24 cellular contexts compared by ENCODE assay signal in the genomic region with DNA sequence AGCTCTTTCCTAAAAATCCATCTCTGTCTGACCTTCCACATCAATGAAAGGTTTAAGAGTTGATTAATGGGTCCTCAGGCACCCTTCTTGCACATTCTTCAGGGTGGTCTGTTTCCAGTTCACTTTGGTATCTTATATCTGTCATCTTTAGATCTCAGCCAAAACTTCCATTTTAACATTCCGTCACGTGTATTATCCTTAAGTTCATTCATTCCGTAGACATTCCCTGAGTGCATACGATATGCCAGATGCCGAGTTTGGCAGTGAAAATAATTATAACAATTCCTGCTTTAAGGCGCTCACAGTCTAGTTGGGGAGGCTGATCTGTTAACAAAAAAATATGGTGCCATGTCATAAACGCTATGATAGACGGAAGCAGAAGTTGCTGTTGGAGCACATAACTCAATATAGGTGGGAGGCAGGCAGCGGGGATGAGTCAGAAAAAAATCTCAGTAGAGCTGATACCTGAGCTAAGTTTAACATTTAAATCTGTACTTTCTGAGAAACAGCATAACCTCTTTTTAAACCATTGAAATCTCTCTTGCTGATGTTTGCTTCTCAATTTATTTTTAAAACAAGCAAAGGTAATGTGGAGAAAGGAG. TPM values are rescaled to one million over a fixed set of nuclear protein-coding genes. Genes with fewer than 3 reads are reported as not detected.
"Had no signal": no experiment of that assay in that cellular context is flagged by ENCODE, and none has a peak within 500 bp of the region (broad histone marks: within the 10 kb centered on the region; RNA-seq: fewer than 3 reads in every experiment).

No MANE protein-coding gene starts in this region.

- H3K36me3 ChIP-seq: Peyer's patch, SJSA1 had no signal

- H3K9me3 ChIP-seq: Peyer's patch, SJSA1 had no signal

- H3K27me3 ChIP-seq: Peyer's patch, SJSA1 had no signal

- ATAC-seq: activated T-cell treated with anti-CD3 and anti-CD28 coated beads, Interleukin-2, amount 50 U/mL, for 4 hours; K562; T-helper 17 cell had no signal

- DNase-seq: activated B cell treated with CpG ODN at 0.5 μM for 24 hours; activated CD4-positive, alpha-beta memory T cell treated with anti-CD3 and anti-CD28 coated beads for 36 hours; activated CD4-positive, alpha-beta T cell treated with anti-CD3 and anti-CD28 coated beads for 1 hour; activated CD4-positive, alpha-beta T cell treated with anti-CD3 and anti-CD28 coated beads, Interleukin-2, amount 10 ng/mL, durations not matched to agents 7 days and 5 days; activated CD8-positive, alpha-beta memory T cell treated with anti-CD3 and anti-CD28 coated beads for 24 hours; activated effector memory CD4-positive, alpha-beta T cell treated with anti-CD3 and anti-CD28 coated beads, Interleukin-2, amount 50 U/mL, for 16 hours; activated naive CD4-positive, alpha-beta T cell treated with anti-CD3 and anti-CD28 coated beads for 36 hours; activated naive CD8-positive, alpha-beta T cell treated with anti-CD3 and anti-CD28 coated beads for 36 hours; activated T-cell treated with anti-CD3 and anti-CD28 coated beads, Interleukin-2, amount 50 U/mL, for 4 hours; Karpas-422; MM.1S; NCI-H1105; NCI-H1436; NCI-H1694 treated with DMSO at 0.1 percent for 48 hours; NCI-H2081; NCI-H510A treated with DMSO at 0.1 percent for 48 hours; NCI-H69; Peyer's patch; Right ventricle myocardium superior; T-helper 17 cell; T-helper 9 cell had no signal

- H3K4me3 ChIP-seq: K562, Peyer's patch, SJSA1 had no signal

- H3K27ac ChIP-seq: Peyer's patch, RWPE1, SJSA1 had no signal

RNA-seq across cellular contexts. Expression of a gene that starts 59.6 kb away (rescaled TPM):
- total RNA-seq: SJSA1 had no signal
- polyA plus RNA-seq: K562 had no signal
